Comparison of ENCODE assay signal across 8 cellular contexts in the genomic region with DNA sequence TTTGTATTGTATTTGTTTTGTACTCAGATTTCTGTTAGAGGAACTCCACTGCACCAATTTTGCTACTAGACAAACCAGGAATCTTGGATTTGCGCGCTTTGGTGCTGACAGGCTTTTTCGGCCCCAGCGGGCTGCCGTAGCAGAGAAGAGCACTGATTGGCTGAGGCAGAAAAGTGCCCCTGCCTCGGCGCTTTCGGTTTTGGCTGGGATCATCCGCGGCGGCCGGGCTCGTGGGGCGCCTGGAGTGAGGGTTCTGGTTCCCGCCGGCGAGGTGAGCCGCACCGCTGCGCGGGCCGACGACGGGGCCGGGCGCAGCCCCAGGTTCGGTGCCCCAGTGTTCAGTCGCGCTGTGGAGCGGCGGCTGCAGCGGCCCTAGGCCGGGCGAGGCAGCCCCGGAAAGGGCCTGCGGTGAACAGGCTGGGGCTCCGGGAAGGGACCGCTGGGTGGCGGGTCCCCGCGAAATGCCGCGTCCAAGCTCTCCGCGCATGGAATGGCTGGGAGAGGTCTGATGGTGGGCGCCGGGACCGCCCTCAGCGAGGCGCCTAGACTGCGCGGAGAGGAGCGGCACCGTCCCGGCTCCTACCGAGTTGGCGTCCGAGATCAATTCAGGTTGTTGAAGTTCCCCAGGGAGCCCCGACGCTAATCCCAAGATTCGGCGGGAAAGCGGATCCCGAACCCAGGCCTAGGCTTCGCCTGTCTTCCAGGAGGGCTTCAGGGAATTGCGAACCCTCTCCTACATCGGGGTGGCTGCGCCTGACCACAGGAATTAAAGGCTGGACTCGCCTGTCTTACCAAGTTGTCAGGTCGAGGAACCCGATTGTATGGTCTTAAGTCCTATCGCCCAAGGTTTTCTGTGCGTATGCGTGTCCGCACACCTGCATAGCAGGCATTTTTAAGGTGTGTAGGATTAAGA. TPM values are rescaled to one million over a fixed set of nuclear protein-coding genes. Genes with fewer than 3 reads are reported as not detected.
DNase-seq lines count a peak whose midpoint lies in the region; ATAC-seq and TF ChIP-seq lines count a peak whose summit lies in the region.

A gene (plus strand): TSS at position 178 of the 913 bp plus-strand sequence. CDS start 7,204 bp downstream, outside the sequence.

- H3K4me3 ChIP-seq in H7 (ENCODE audit: insufficient read depth, low read depth, low read length) (peak within 1 kb of the TSS; percentile 95), MG63 (peak within 1 kb of the TSS; percentile 80), thymus (ENCODE audit: low read length) (peak within 1 kb of the TSS; percentile 78)

- TF ChIP-seq CTCF in osteocyte (IDR thresholded peaks at IDR 0.05) = no peak

- H3K9me3 ChIP-seq in MG63 (no peaks in the 10 kb centered on the region), thymus (ENCODE audit: control insufficient read depth) (no peaks in the 10 kb centered on the region)

- H3K4me3 Mint-ChIP-seq in osteocyte (ENCODE audit: unreplicated experiment) = peak within 1 kb of the TSS; percentile 83

- peaks cover 30% of the 10 kb centered on the region for H3K4me1 Mint-ChIP-seq in osteocyte (ENCODE audit: unreplicated experiment)

- peak within 1 kb of the TSS; percentile 94 to 95 for H3K27ac Mint-ChIP-seq in activated naive CD4-positive, alpha-beta T cell treated with anti-CD3 and anti-CD28 coated beads, Interleukin-2, amount 50 U/mL, for 72 hours
- peak within 1 kb of the TSS; percentile 86 for H3K27ac Mint-ChIP-seq in osteocyte (ENCODE audit: unreplicated experiment)

- DNase-seq in GM04503 (ENCODE audit: low read depth) (peak; percentile 47), H7 (peak; percentile 83), MG63 (peak; percentile 84), SKM-1 (lab: John Stamatoyannopoulos, UW; ENCODE audit: unreplicated experiment) (peak; percentile 72), glomerular visceral epithelial cell (ENCODE audit: extremely low spot score) (peak; percentile 87), osteocyte (ENCODE audit: extremely low spot score, unreplicated experiment) (peak; percentile 94)
- peak; percentile 80 to 87 for DNase-seq in activated naive CD4-positive, alpha-beta T cell treated with anti-CD3 and anti-CD28 coated beads, Interleukin-2, amount 50 U/mL, for 72 hours (ENCODE audit: low spot score in 2 of 2)

- H3K27me3 ChIP-seq in H7 (ENCODE audit: control insufficient read depth, insufficient read depth, low read length) (no peaks in the 10 kb centered on the region), MG63 (no peaks in the 10 kb centered on the region), thymus (ENCODE audit: control insufficient read depth, insufficient read depth) (no peaks in the 10 kb centered on the region)

- ATAC-seq in activated naive CD4-positive, alpha-beta T cell treated with anti-CD3 and anti-CD28 coated beads, Interleukin-2, amount 50 U/mL, for 72 hours = peak; percentile 94 to 95

- under 1% methylated on average over 75 of the region's 75 CpGs for WGBS in thymus

- H3K36me3 Mint-ChIP-seq in activated naive CD4-positive, alpha-beta T cell treated with anti-CD3 and anti-CD28 coated beads, Interleukin-2, amount 50 U/mL, for 72 hours = peaks cover 0 to 4% of the 10 kb centered on the region in 2 donors
- peaks cover 3% of the 10 kb centered on the region for H3K36me3 Mint-ChIP-seq in osteocyte (ENCODE audit: unreplicated experiment)

- H3K27ac ChIP-seq in thymus (ENCODE audit: low read depth) = peak within 1 kb of the TSS; percentile 93

- no peaks in the 10 kb centered on the region for H3K9me3 Mint-ChIP-seq in activated naive CD4-positive, alpha-beta T cell treated with anti-CD3 and anti-CD28 coated beads, Interleukin-2, amount 50 U/mL, for 72 hours
- H3K9me3 Mint-ChIP-seq in osteocyte (ENCODE audit: unreplicated experiment) = no peaks in the 10 kb centered on the region

- H3K4me1 ChIP-seq in thymus (ENCODE audit: control insufficient read depth, insufficient read depth, low read length) = peaks cover 3% of the 10 kb centered on the region

- peaks cover 2% of the 10 kb centered on the region; the same call in 1 of the 2 replicates for H3K36me3 ChIP-seq in H7 (replicated peaks; ENCODE audit: control insufficient read depth, insufficient read depth, low read length)
- H3K36me3 ChIP-seq in MG63 = no peaks in the 10 kb centered on the region; the same call in 1 of the 2 replicates
- H3K36me3 ChIP-seq in thymus (ENCODE audit: control insufficient read depth, insufficient read depth) = no peaks in the 10 kb centered on the region

- H3K27me3 Mint-ChIP-seq in osteocyte (ENCODE audit: unreplicated experiment) = no peaks in the 10 kb centered on the region

RNA-seq across cellular contexts. Expression of the gene that starts here (rescaled TPM):
- total RNA-seq in H7 (2014; rRNA removed; shearing (Covaris generic)) = 48.7 and 50.1 TPM in 2 replicates
- 32.4 and 63.0 TPM in 2 replicates for total RNA-seq in MG63 (2014; rRNA removed; shearing (Covaris generic); ENCODE audit: low replicate concordance)
- total RNA-seq in activated naive CD4-positive, alpha-beta T cell treated with anti-CD3 and anti-CD28 coated beads, Interleukin-2, amount 50 U/mL, for 72 hours = 10 to 100 TPM; 47.6 to 49.5 TPM
- total RNA-seq in osteocyte = 19.9 and 24.2 TPM in 2 replicates
- 74.8 TPM for polyA plus RNA-seq in thymus

Comparison
In these comparisons a context has a peak if more than half of its experiments do, and no peak if none do; other contexts are left out.
1. Peak in every context shown above with its lines: DNase-seq, ATAC-seq, H3K4me3 ChIP-seq and H3K27ac ChIP-seq.